ENCODE assay signal across 7 cellular contexts in the genomic region with DNA sequence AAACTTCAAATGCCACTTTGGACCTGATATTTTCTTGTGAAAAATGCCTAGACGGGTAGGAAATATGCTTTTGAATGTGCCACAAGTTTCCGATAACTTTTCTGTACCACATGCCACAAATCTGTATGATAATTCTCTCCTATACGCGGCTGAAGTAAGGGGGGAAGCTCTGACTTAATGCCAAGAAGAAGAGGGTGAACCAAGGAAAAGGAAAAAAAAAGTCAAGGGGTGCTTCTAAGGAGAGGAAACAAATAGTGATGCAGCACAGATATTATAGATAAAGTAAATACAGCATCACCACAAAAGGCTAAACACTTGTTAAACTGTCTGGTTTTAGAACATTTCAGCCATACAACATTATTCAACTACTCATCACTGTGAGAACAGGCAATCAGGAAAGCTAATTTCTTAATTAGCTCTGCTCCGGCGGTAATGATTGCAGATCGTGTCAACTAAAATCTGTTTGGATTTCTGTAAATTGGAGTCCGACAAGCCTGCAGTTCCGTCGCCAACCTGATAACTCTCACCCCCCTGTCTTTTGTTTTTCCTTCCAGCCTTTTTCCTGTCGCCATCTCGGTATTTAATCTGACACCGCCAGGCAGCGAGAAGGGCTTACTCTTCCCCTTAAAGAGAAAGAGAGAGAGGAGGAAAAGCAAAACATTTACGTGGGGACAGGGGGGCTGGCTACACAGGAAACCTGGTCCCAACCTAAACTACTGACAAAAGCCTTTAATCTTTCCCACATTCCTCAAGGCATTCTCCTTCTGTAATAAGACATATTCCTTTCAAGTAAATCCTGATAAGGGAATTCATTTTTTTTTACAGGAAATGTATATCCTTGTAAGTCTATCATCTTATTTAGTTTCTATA.
DNase-seq lines count a peak whose midpoint lies in the region; ATAC-seq and TF ChIP-seq lines count a peak whose summit lies in the region.

No MANE protein-coding gene starts in this region.

- H3K27ac ChIP-seq in VCaP (no peak overlapping the region), iPS-18a (ENCODE audit: low read length) (no peak overlapping the region)

- H3K27me3 ChIP-seq in iPS-18a (ENCODE audit: control insufficient read depth, insufficient read depth, low read length): no peaks in the 10 kb centered on the region

- DNase-seq in HEK293T (ENCODE audit: extremely low spot score): peak; percentile 52
- no peak for DNase-seq in stimulated activated naive B cell treated with anti-CD40 and anti-IgM and Interleukin-4, amounts not matched to agents 10 μg/mL and 1 μg/mL and 100 μg/mL, for 72 hours
- DNase-seq in NCI-H2029 (lab: John Stamatoyannopoulos, UW): no peak
- no peak for DNase-seq in activated CD8-positive, alpha-beta memory T cell treated with anti-CD3 and anti-CD28 coated beads, Interleukin-2, amount 50 U/mL, for 4 hours

- no peak overlapping the region for H3K9ac ChIP-seq in iPS-18a (ENCODE audit: low read length)

- TF ChIP-seq CTCF in VCaP (conservative IDR thresholded peaks at IDR 0.05): peak; percentile 59

- H3K36me3 ChIP-seq in iPS-18a (ENCODE audit: control insufficient read depth, low read depth, low read length): no peaks in the 10 kb centered on the region

- H3K27ac Mint-ChIP-seq in stimulated activated naive B cell treated with anti-CD40 and anti-IgM and Interleukin-4, amounts not matched to agents 10 μg/mL and 1 μg/mL and 100 μg/mL, for 72 hours: peak overlapping the region; percentile 26

- H3K9me3 ChIP-seq in iPS-18a (ENCODE audit: control insufficient read depth, low read depth, low read length): no peaks in the 10 kb centered on the region

- no peaks in the 10 kb centered on the region for H3K27me3 Mint-ChIP-seq in stimulated activated naive B cell treated with anti-CD40 and anti-IgM and Interleukin-4, amounts not matched to agents 10 μg/mL and 1 μg/mL and 100 μg/mL, for 72 hours

- H3K4me3 Mint-ChIP-seq in stimulated activated naive B cell treated with anti-CD40 and anti-IgM and Interleukin-4, amounts not matched to agents 10 μg/mL and 1 μg/mL and 100 μg/mL, for 72 hours: peak overlapping the region; percentile 78 to 79

- POLR2A ChIA-PET in HEK293T (lab: Yijun Ruan, JAX): no interaction called here

- CTCF ChIA-PET in HEK293T (lab: Yijun Ruan, JAX): no interaction called here

- H3K4me1 ChIP-seq in iPS-18a (ENCODE audit: control insufficient read depth, low read depth, low read length): peaks cover 57% of the 10 kb centered on the region

- H3K4me1 Mint-ChIP-seq in stimulated activated naive B cell treated with anti-CD40 and anti-IgM and Interleukin-4, amounts not matched to agents 10 μg/mL and 1 μg/mL and 100 μg/mL, for 72 hours: peaks cover 54 to 84% of the 10 kb centered on the region in 2 donors

- no peaks in the 10 kb centered on the region for H3K9me3 Mint-ChIP-seq in stimulated activated naive B cell treated with anti-CD40 and anti-IgM and Interleukin-4, amounts not matched to agents 10 μg/mL and 1 μg/mL and 100 μg/mL, for 72 hours

- no peak for ATAC-seq in stimulated activated naive B cell treated with anti-CD40 and anti-IgM and Interleukin-4, amounts not matched to agents 10 μg/mL and 1 μg/mL and 100 μg/mL, for 72 hours (replicated peaks)
- no peak for ATAC-seq in GM18909 (IDR thresholded peaks at IDR 0.05; ENCODE audit: poor library complexity, unreplicated experiment)

- H3K36me3 Mint-ChIP-seq in stimulated activated naive B cell treated with anti-CD40 and anti-IgM and Interleukin-4, amounts not matched to agents 10 μg/mL and 1 μg/mL and 100 μg/mL, for 72 hours: peaks cover 0 to 10% of the 10 kb centered on the region in 2 donors

- H3K4me3 ChIP-seq in iPS-18a (ENCODE audit: low read length): peak overlapping the region; percentile 20

TF ChIP-seq in HEK293T, 16 proteins besides CTCF, POLR2A, EP300 and RAD21:
- no peak for TF ChIP-seq ELF4 (IDR thresholded peaks at IDR 0.05)
- no peak for TF ChIP-seq ZNF384 (IDR thresholded peaks at IDR 0.05)
- no peak for TF ChIP-seq NFRKB (IDR thresholded peaks at IDR 0.05)
- TF ChIP-seq BHLHE40 (IDR thresholded peaks at IDR 0.05; ENCODE audit: borderline replicate concordance): no peak
- TF ChIP-seq LEF1 (IDR thresholded peaks at IDR 0.05; ENCODE audit: borderline replicate concordance): no peak
- TF ChIP-seq ARNT (IDR thresholded peaks at IDR 0.05): no peak
- TF ChIP-seq, protein P1, sequence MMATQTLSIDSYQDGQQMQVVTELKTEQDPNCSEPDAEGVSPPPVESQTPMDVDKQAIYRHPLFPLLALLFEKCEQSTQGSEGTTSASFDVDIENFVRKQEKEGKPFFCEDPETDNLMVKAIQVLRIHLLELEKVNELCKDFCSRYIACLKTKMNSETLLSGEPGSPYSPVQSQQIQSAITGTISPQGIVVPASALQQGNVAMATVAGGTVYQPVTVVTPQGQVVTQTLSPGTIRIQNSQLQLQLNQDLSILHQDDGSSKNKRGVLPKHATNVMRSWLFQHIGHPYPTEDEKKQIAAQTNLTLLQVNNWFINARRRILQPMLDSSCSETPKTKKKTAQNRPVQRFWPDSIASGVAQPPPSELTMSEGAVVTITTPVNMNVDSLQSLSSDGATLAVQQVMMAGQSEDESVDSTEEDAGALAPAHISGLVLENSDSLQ (IDR thresholded peaks at IDR 0.05): no peak
- TF ChIP-seq L3MBTL2 (conservative IDR thresholded peaks at IDR 0.05): no peak
- TF ChIP-seq CTBP1 (IDR thresholded peaks at IDR 0.05; ENCODE audit: borderline replicate concordance): no peak
- TF ChIP-seq HDGF (IDR thresholded peaks at IDR 0.05; ENCODE audit: borderline replicate concordance): no peak
- no peak for TF ChIP-seq SUZ12 (IDR thresholded peaks at IDR 0.05)
- TF ChIP-seq FOXK2 (IDR thresholded peaks at IDR 0.05): no peak
- TF ChIP-seq TARDBP (IDR thresholded peaks at IDR 0.05): no peak
- TF ChIP-seq FOXM1 (IDR thresholded peaks at IDR 0.05; ENCODE audit: borderline replicate concordance): no peak
- TF ChIP-seq FOXA1 (IDR thresholded peaks at IDR 0.05): no peak
- no peak for TF ChIP-seq SP1 (IDR thresholded peaks at IDR 0.05)
